Comparison of ENCODE assay signal across 1 cellular context in the genomic region with DNA sequence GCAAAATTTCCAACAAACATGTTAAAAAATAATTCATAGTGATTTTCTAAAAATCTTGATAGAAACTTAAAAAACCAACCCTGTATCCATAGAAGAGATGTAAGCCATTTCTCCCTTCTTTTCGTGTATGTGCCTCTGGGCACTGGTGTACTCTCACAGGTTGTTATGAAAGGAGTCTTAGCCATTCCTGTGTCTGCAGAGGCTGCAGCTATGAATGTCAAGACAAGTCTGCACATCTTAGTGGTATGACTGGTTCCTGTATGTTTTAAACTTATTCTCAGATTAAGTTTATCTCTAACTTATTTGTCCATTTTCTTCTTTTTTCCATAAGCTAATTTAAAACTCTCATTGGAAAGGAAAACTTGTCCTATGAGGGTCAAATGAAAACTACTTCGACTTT.
TF ChIP-seq lines count a peak whose summit lies in the region.

No MANE protein-coding gene starts in this region.

TF ChIP-seq in IMR-90, 13 proteins besides CTCF, POLR2A, EP300 and RAD21:
- TF ChIP-seq BHLHE40 (IDR thresholded peaks at IDR 0.05; ENCODE audit: low read depth, low read length), result no peak
- no peak for TF ChIP-seq MAZ (IDR thresholded peaks at IDR 0.05; ENCODE audit: borderline replicate concordance, low read depth, low read length)
- TF ChIP-seq, protein P1, sequence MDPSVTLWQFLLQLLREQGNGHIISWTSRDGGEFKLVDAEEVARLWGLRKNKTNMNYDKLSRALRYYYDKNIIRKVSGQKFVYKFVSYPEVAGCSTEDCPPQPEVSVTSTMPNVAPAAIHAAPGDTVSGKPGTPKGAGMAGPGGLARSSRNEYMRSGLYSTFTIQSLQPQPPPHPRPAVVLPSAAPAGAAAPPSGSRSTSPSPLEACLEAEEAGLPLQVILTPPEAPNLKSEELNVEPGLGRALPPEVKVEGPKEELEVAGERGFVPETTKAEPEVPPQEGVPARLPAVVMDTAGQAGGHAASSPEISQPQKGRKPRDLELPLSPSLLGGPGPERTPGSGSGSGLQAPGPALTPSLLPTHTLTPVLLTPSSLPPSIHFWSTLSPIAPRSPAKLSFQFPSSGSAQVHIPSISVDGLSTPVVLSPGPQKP (IDR thresholded peaks at IDR 0.05; ENCODE audit: borderline replicate concordance, low read depth, low read length), result no peak
- TF ChIP-seq MXI1 (IDR thresholded peaks at IDR 0.05; ENCODE audit: borderline replicate concordance, low read depth, low read length), result no peak
- no peak for TF ChIP-seq NFE2L2 (IDR thresholded peaks at IDR 0.05; ENCODE audit: low read depth, low read length)
- no peak for TF ChIP-seq CEBPB (IDR thresholded peaks at IDR 0.05; ENCODE audit: low read depth, low read length)
- no peak for TF ChIP-seq FOS (IDR thresholded peaks at IDR 0.05; ENCODE audit: low read depth, low read length)
